In the genomic region with DNA sequence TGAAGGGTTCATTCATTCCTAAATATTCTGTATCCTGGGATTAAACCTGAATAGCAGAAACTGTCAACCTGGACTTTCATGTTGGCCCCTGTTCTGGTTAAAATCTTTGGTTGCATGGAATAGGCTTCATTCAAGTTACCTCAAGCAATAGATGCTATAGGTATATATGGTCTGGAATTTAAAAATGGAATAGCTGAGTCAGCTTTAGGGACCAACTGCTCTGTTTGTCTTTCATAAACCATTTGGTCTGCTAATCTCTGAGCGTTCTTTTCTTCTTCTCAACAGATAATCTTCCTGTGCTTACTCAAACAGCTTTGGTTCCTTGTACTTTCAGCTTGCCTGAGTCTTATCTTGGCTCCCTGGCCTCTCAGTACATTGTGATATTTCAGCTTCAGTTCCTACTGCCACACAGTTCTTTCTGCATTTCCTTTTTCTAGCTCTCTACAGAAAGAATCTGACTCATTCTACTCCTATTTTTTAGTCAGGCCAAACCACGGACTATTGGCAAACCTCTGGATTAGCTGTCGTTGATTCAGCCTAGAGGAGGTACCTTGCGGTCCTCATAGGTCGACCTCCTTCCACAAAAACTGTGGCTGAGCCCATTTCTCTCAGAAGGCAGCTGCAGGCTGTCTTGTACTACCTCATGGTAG, we compare ENCODE assay signal across 11 cellular contexts. TPM values are rescaled to one million over a fixed set of nuclear protein-coding genes. Genes with fewer than 3 reads are reported as not detected.
DNase-seq lines count a peak whose midpoint lies in the region; ATAC-seq and TF ChIP-seq lines count a peak whose summit lies in the region.
"Had no signal": no experiment of that assay in that cellular context is flagged by ENCODE, and none has a peak within 500 bp of the region (broad histone marks: within the 10 kb centered on the region; RNA-seq: fewer than 3 reads in every experiment).

No MANE protein-coding gene starts in this region.

- H3K27ac Mint-ChIP-seq in chondrocyte (ENCODE audit: unreplicated experiment) (peak overlapping the region; percentile 19), Caco-2 (ENCODE audit: unreplicated experiment) (no peak overlapping the region)
- H3K27ac Mint-ChIP-seq in activated T-cell treated with anti-CD3 and anti-CD28 coated beads, Interleukin-2, amount 50 U/mL, for 72 hours, result no peak overlapping the region

- CTCF ChIA-PET in Caco-2 (lab: Charles Lee), result interaction anchor here (0.7 kb wide), 1 partner anchor 29 kb away, joined by 3 read pairs; no protein-coding TSS in a partner anchor

- ATAC-seq in activated T-cell treated with anti-CD3 and anti-CD28 coated beads, Interleukin-2, amount 50 U/mL, for 72 hours (replicated peaks in 1 of 2), result no peak
- ATAC-seq in HG03460 (IDR thresholded peaks at IDR 0.05; ENCODE audit: unreplicated experiment), result no peak

- BruUV-seq in Caco-2 (replicated peaks; lab: Mats Ljungman, UMichigan), result no TSS peak

- 79 to 84% methylated on average over 2 to 3 of the region's 5 CpGs for WGBS in mesodermal cell (ENCODE audit: insufficient coverage in 2 of 2), 2 experiments

- H3K4me1 ChIP-seq in mesodermal cell (ENCODE audit: control insufficient read depth, insufficient read depth, low read length, poor library complexity, severe bottlenecking) (no peaks in the 10 kb centered on the region), Caco-2 (no peaks in the 10 kb centered on the region)

- H3K27me3 Mint-ChIP-seq in chondrocyte (ENCODE audit: low read depth), result no peaks in the 10 kb centered on the region
- H3K27me3 Mint-ChIP-seq in activated T-cell treated with anti-CD3 and anti-CD28 coated beads, Interleukin-2, amount 50 U/mL, for 72 hours (ENCODE audit: low read depth), result no peaks in the 10 kb centered on the region
- peaks cover 9% of the 10 kb centered on the region for H3K27me3 Mint-ChIP-seq in Caco-2 (ENCODE audit: insufficient read depth, unreplicated experiment)

- H3K4me3 ChIP-seq in mesodermal cell (ENCODE audit: extremely low read depth, insufficient read depth, low read length, poor library complexity, severe bottlenecking) (no peak overlapping the region), Caco-2 (ENCODE audit: low read depth, low read length) (no peak overlapping the region)
- H3K4me3 ChIP-seq: tibial nerve had no signal

- H3K4me3 Mint-ChIP-seq in chondrocyte (ENCODE audit: unreplicated experiment) (no peak overlapping the region), Caco-2 (ENCODE audit: unreplicated experiment) (no peak overlapping the region)
- no peak overlapping the region for H3K4me3 Mint-ChIP-seq in activated T-cell treated with anti-CD3 and anti-CD28 coated beads, Interleukin-2, amount 50 U/mL, for 72 hours

- H3K9me3 Mint-ChIP-seq in chondrocyte (ENCODE audit: low read depth) (no peaks in the 10 kb centered on the region), Caco-2 (ENCODE audit: unreplicated experiment) (no peaks in the 10 kb centered on the region)
- no peaks in the 10 kb centered on the region for H3K9me3 Mint-ChIP-seq in activated T-cell treated with anti-CD3 and anti-CD28 coated beads, Interleukin-2, amount 50 U/mL, for 72 hours

- peaks cover 5% of the 10 kb centered on the region for H3K4me1 Mint-ChIP-seq in chondrocyte (ENCODE audit: low read depth)
- H3K4me1 Mint-ChIP-seq in activated T-cell treated with anti-CD3 and anti-CD28 coated beads, Interleukin-2, amount 50 U/mL, for 72 hours (ENCODE audit: low read depth), result no peaks in the 10 kb centered on the region
- peaks cover 6% of the 10 kb centered on the region for H3K4me1 Mint-ChIP-seq in Caco-2 (ENCODE audit: low read depth, unreplicated experiment)

- POLR2A ChIA-PET in Caco-2 (lab: Charles Lee), result no interaction called here

- peak overlapping the region; percentile 20 for H3K27ac ChIP-seq in mesodermal cell (ENCODE audit: low read depth, low read length, severe bottlenecking)
- H3K27ac ChIP-seq: tibial nerve had no signal

- H3K9me3 ChIP-seq in mesodermal cell (ENCODE audit: control insufficient read depth, low read length), result no peaks in the 10 kb centered on the region
- no peaks in the 10 kb centered on the region for H3K9me3 ChIP-seq in Caco-2
- H3K9me3 ChIP-seq: tibial nerve had no signal

- no peaks in the 10 kb centered on the region for H3K27me3 ChIP-seq in Caco-2 (replicated peaks; ENCODE audit: control insufficient read depth, insufficient read depth, low read length)
- H3K27me3 ChIP-seq: tibial nerve had no signal

- H3K36me3 ChIP-seq in mesodermal cell (ENCODE audit: control insufficient read depth, insufficient read depth, low read length), result no peaks in the 10 kb centered on the region
- no peaks in the 10 kb centered on the region for H3K36me3 ChIP-seq in Caco-2 (ENCODE audit: control insufficient read depth, insufficient read depth, low read length)
- H3K36me3 ChIP-seq: tibial nerve had no signal

- intact Hi-C loops in Caco-2 (cut with micrococcal nuclease; ENCODE audit: unreplicated experiment), result no loop called here

- TF ChIP-seq CTCF in chondrocyte (IDR thresholded peaks at IDR 0.05) (no peak), Caco-2 (IDR thresholded peaks at IDR 0.05; ENCODE audit: insufficient read depth in 1 of 2, low read depth in 1 of 2, low read length in 1 of 2, severe bottlenecking in 1 of 2, unreplicated experiment in 1 of 2) (no peak)

- H3K36me3 Mint-ChIP-seq in chondrocyte (ENCODE audit: low read depth) (no peaks in the 10 kb centered on the region), Caco-2 (ENCODE audit: insufficient read depth, unreplicated experiment) (no peaks in the 10 kb centered on the region)
- H3K36me3 Mint-ChIP-seq in activated T-cell treated with anti-CD3 and anti-CD28 coated beads, Interleukin-2, amount 50 U/mL, for 72 hours (ENCODE audit: insufficient read depth in 2 of 2), result no peaks in the 10 kb centered on the region

- DNase-seq in AML-193 (lab: John Stamatoyannopoulos, UW) (peak; percentile 97 to 98), NCI-H82 treated with DMSO at 0.1 percent for 48 hours (lab: John Stamatoyannopoulos, UW; ENCODE audit: unreplicated experiment) (peak; percentile 94), chondrocyte (ENCODE audit: low spot score) (no peak), Caco-2 (no peak)
- no peak for DNase-seq in activated T-cell treated with anti-CD3 and anti-CD28 coated beads, Interleukin-2, amount 50 U/mL, for 72 hours
- no peak for DNase-seq in activated CD4-positive, CD25-positive, alpha-beta regulatory T cell treated with anti-CD3 and anti-CD28 coated beads, Interleukin-2, amount 50 U/mL, for 72 hours
- DNase-seq: activated naive CD4-positive, alpha-beta T cell treated with Interleukin-2 at 50 U/mL for 16 hours; DMS53 had no signal

RNA-seq across cellular contexts. Expression of a gene that starts 35.9 kb away (rescaled TPM):
- total RNA-seq in chondrocyte, result 0.07 to 7.9 TPM in 2 of 3 replicates, not detected in the other
- polyA plus RNA-seq in mesodermal cell (2013, experiment 1 of 2), result 1.7 TPM
- polyA plus RNA-seq in mesodermal cell (2013, experiment 2 of 2), result 1.6 TPM
- not detected for total RNA-seq in activated T-cell treated with anti-CD3 and anti-CD28 coated beads, Interleukin-2, amount 50 U/mL, for 72 hours
- not detected in 2 replicates for total RNA-seq in Caco-2 (2022)

Comparison
In these comparisons a context has a peak if more than half of its experiments do, and no peak if none do; other contexts are left out.
1. DNase-seq: peak in AML-193 (2 of 2) and NCI-H82 treated with DMSO at 0.1 percent for 48 hours (single experiment); none in chondrocyte (single experiment), activated T-cell treated with anti-CD3 and anti-CD28 coated beads, Interleukin-2, amount 50 U/mL, for 72 hours (0 of 2), Caco-2 (0 of 2) and activated CD4-positive, CD25-positive, alpha-beta regulatory T cell treated with anti-CD3 and anti-CD28 coated beads, Interleukin-2, amount 50 U/mL, for 72 hours (single experiment).